Comparison of ENCODE assay signal across 34 cellular contexts in the genomic region with DNA sequence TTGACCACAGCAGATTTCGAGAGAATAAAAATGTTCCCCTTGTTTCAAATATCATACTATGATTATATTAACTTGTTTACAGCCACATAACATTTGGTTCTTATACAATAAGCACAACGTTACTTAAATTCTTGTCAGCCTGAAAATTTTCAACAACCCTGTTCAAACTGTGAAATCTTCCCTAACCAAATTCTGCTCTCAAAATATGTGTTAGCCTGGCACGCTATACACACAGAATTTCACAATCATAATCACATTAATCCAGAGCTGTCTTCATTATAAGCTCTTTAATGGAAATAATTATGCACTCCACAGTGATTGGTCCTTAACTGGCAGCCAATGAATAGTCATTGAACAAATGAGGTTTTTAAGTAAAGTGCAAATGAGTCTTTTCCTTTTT. TPM values are rescaled to one million over a fixed set of nuclear protein-coding genes. Genes with fewer than 3 reads are reported as not detected.
"Had no signal": no experiment of that assay in that cellular context is flagged by ENCODE, and none has a peak within 500 bp of the region (broad histone marks: within the 10 kb centered on the region; RNA-seq: fewer than 3 reads in every experiment).

No MANE protein-coding gene starts in this region.

- DNase-seq: activated CD4-positive, alpha-beta memory T cell treated with anti-CD3 and anti-CD28 coated beads for 36 hours; activated CD4-positive, alpha-beta T cell treated with anti-CD3 and anti-CD28 coated beads for 4 hours; activated CD4-positive, alpha-beta T cell treated with anti-CD3 and anti-CD28 coated beads, Interleukin-2, amount 10 ng/mL, durations not matched to agents 24 days and 14 days; activated CD4-positive, alpha-beta T cell treated with anti-CD3 and anti-CD28 coated beads, Interleukin-2, amount 50 U/mL, for 1 hour; activated CD4-positive, alpha-beta T cell treated with anti-CD3 and anti-CD28 coated beads, Interleukin-2, amount 50 U/mL, for 4 hours; activated CD4-positive, CD25-positive, alpha-beta regulatory T cell; activated CD4-positive, CD25-positive, alpha-beta regulatory T cell treated with anti-CD3 and anti-CD28 coated beads, Interleukin-2, amount 50 U/mL, for 72 hours; activated CD8-positive, alpha-beta memory T cell treated with anti-CD3 and anti-CD28 coated beads, Interleukin-2, amount 50 U/mL, for 4 hours; activated CD8-positive, alpha-beta T cell treated with anti-CD3 and anti-CD28 coated beads for 36 hours; activated effector memory CD4-positive, alpha-beta T cell treated with anti-CD3 and anti-CD28 coated beads, Interleukin-2, amount 50 U/mL, for 16 hours; activated gamma-delta T cell treated with Interleukin-2 at 50 U/mL for 16 hours; activated naive CD4-positive, alpha-beta T cell; activated naive CD4-positive, alpha-beta T cell treated with anti-CD3 and anti-CD28 coated beads for 36 hours; activated naive CD4-positive, alpha-beta T cell treated with anti-CD3 and anti-CD28 coated beads, Interleukin-2, amount 50 U/mL, for 16 hours; activated naive CD8-positive, alpha-beta T cell treated with anti-CD3 and anti-CD28 coated beads for 36 hours; activated T-cell treated with anti-CD3 and anti-CD28 coated beads for 4 hours; activated T-cell treated with anti-CD3 and anti-CD28 coated beads, Interleukin-2, amount 50 U/mL, for 1 hour; activated T-cell treated with anti-CD3 and anti-CD28 coated beads, Interleukin-2, amount 50 U/mL, for 4 hours; activated T-cell treated with anti-CD3 and anti-CD28 coated beads, Interleukin-2, amount 50 U/mL, for 72 hours; adrenal gland; amniotic stem cell; aorta; body of pancreas; brain microvascular endothelial cell; central memory CD4-positive, alpha-beta T cell; T-helper 2 cell; T-helper 9 cell; WERI-Rb-1 had no signal

- H3K36me3 ChIP-seq: adrenal gland, brain microvascular endothelial cell, breast epithelium, WERI-Rb-1 had no signal

- ATAC-seq: activated CD8-positive, alpha-beta T cell treated with anti-CD3 and anti-CD28 coated beads for 36 hours; activated naive CD4-positive, alpha-beta T cell treated with anti-CD3 and anti-CD28 coated beads, Interleukin-2, amount 50 U/mL, for 72 hours; activated T-cell treated with anti-CD3 and anti-CD28 coated beads, Interleukin-2, amount 50 U/mL, for 4 hours; activated T-cell treated with anti-CD3 and anti-CD28 coated beads, Interleukin-2, amount 50 U/mL, for 72 hours; activated T-helper 17 cell treated with anti-CD3 and anti-CD28 coated beads, Interleukin-2, amount 50 U/mL, for 72 hours; body of pancreas; WTC11 had no signal

- H3K9me3 ChIP-seq: adrenal gland, body of pancreas, breast epithelium had no signal

- H3K4me1 ChIP-seq: adrenal gland, body of pancreas, breast epithelium had no signal

- H3K27ac ChIP-seq: adrenal gland, body of pancreas, brain microvascular endothelial cell, breast epithelium, WERI-Rb-1 had no signal

- H3K27me3 ChIP-seq: body of pancreas, brain microvascular endothelial cell had no signal

- H3K4me3 ChIP-seq: adrenal gland, body of pancreas, breast epithelium had no signal

RNA-seq across cellular contexts. Expression of a gene that starts 7.3 kb away (rescaled TPM):
- total RNA-seq: activated CD4-positive, alpha-beta memory T cell treated with anti-CD3 and anti-CD28 coated beads for 36 hours; activated CD4-positive, alpha-beta T cell treated with anti-CD3 and anti-CD28 coated beads, Interleukin-2, amount 10 ng/mL, durations not matched to agents 24 days and 14 days; activated CD8-positive, alpha-beta memory T cell treated with anti-CD3 and anti-CD28 coated beads for 36 hours; activated CD8-positive, alpha-beta T cell treated with anti-CD3 and anti-CD28 coated beads for 36 hours; activated naive CD4-positive, alpha-beta T cell treated with anti-CD3 and anti-CD28 coated beads for 36 hours; activated naive CD8-positive, alpha-beta T cell treated with anti-CD3 and anti-CD28 coated beads for 36 hours; activated T-helper 1 cell treated with anti-CD3 and anti-CD28 coated beads, Interleukin-12 subunit alpha, Interleukin-12 subunit beta, Interleukin-2, Interleukin-4 antibody, amounts not matched to agents 30 ng/mL and 10 ng/mL and 1 ng/mL, durations not matched to agents 14 hours and 24 hours and 36 hours; activated T-helper 17 cell treated with anti-CD3 and anti-CD28 coated beads, Interleukin-2, amount 50 U/mL, for 72 hours had no signal
